In the genomic region with DNA sequence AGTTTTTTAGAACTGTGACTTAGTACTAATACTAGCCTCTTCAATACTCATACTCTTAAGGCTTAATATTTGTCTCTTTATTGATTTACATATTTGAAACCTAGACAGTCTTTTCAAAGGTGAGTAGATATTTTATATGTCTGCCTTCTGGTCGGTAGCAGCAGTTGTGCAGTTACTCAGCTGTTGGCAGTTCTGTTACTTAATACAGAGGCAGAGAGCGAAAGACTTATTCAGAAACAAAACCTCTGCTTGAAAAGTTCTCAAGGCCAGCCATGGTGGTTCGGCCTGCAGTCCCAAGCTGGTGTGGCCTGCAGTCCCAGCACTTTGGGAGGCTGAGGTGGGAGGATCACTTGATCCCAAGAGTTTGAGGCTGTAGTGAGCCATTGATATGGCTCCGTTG, we compare ENCODE assay signal across 1 cellular context.
TF ChIP-seq lines count a peak whose summit lies in the region.

No MANE protein-coding gene starts in this region.

TF ChIP-seq in H1, 55 proteins besides CTCF, POLR2A, EP300 and RAD21 (continued from another document):
- TF ChIP-seq EZH2 (IDR thresholded peaks at IDR 0.05; ENCODE audit: low read depth, low read length, severe bottlenecking): no peak
